ENCODE assay signal across 21 cellular contexts in genomic region chr14:34883954-34884353, GRCh38.
"Had no signal": no experiment of that assay in that cellular context is flagged by ENCODE, and none has a peak within 500 bp of the region (broad histone marks: within the 10 kb centered on the region; RNA-seq: fewer than 3 reads in every experiment).

No MANE protein-coding gene starts in this region.

- H3K36me3 ChIP-seq: brain microvascular endothelial cell, cardiac muscle cell, WERI-Rb-1 had no signal

- DNase-seq: activated CD4-positive, alpha-beta T cell treated with anti-CD3 and anti-CD28 coated beads for 4 hours; activated CD8-positive, alpha-beta memory T cell treated with anti-CD3 and anti-CD28 coated beads, Interleukin-2, amount 50 U/mL, for 4 hours; activated CD8-positive, alpha-beta T cell treated with anti-CD3 and anti-CD28 coated beads for 36 hours; activated gamma-delta T cell treated with Interleukin-2 at 50 U/mL for 16 hours; activated naive CD4-positive, alpha-beta T cell treated with anti-CD3 and anti-CD28 coated beads, Interleukin-2, amount 10 ng/mL, durations not matched to agents 7 days and 5 days; activated naive CD8-positive, alpha-beta T cell treated with anti-CD3 and anti-CD28 coated beads for 36 hours; activated T-cell treated with anti-CD3 and anti-CD28 coated beads, Interleukin-2, amount 50 U/mL, for 72 hours; brain microvascular endothelial cell; Kasumi-1; KBM-7; NCI-H1105; NCI-H1436; NCI-H1694 treated with DMSO at 0.1 percent for 48 hours; NCI-H2029 treated with DMSO at 0.1 percent for 48 hours; NCI-H510A treated with DMSO at 0.1 percent for 48 hours; NCI-H69; PC-3; SHP77; T-helper 1 cell; WERI-Rb-1 had no signal

- H3K27me3 ChIP-seq: brain microvascular endothelial cell, cardiac muscle cell had no signal

- H3K4me3 ChIP-seq: cardiac muscle cell had no signal

- H3K27ac ChIP-seq: brain microvascular endothelial cell, cardiac muscle cell, WERI-Rb-1 had no signal

- ATAC-seq: activated CD8-positive, alpha-beta T cell treated with anti-CD3 and anti-CD28 coated beads for 36 hours; activated T-cell treated with anti-CD3 and anti-CD28 coated beads, Interleukin-2, amount 50 U/mL, for 72 hours; PC-3 had no signal
